Comparison of ENCODE assay signal across 29 cellular contexts in genomic region chr3:58633157-58633865, GRCh38. TPM values are rescaled to one million over a fixed set of nuclear protein-coding genes. Genes with fewer than 3 reads are reported as not detected.
DNase-seq lines count a peak whose midpoint lies in the region; ATAC-seq and TF ChIP-seq lines count a peak whose summit lies in the region.
"Had no signal": no experiment of that assay in that cellular context is flagged by ENCODE, and none has a peak within 500 bp of the region (broad histone marks: within the 10 kb centered on the region; RNA-seq: fewer than 3 reads in every experiment).

No MANE protein-coding gene starts in this region.

- no peak overlapping the region for H3K23ac ChIP-seq in neuronal stem cell (ENCODE audit: low read depth, low read length, poor library complexity)

- intact Hi-C loops in PC-3 (cut with micrococcal nuclease), result no loop called here

- H3K79me2 ChIP-seq in PC-3 (ENCODE audit: low read length) (no peaks in the 10 kb centered on the region), hepatocyte (no peaks in the 10 kb centered on the region)

- H3K4me1 ChIP-seq in PC-3 (ENCODE audit: insufficient read depth, low read length) (peaks cover 18% of the 10 kb centered on the region), hepatocyte (ENCODE audit: insufficient read depth) (peaks cover 14% of the 10 kb centered on the region), neuronal stem cell (ENCODE audit: control insufficient read depth in 2 of 2, insufficient read depth in 1 of 2, low read depth in 1 of 2, low read length in 2 of 2) (peaks cover under 1 to 5% of the 10 kb centered on the region in 2 donors)

- no peaks in the 10 kb centered on the region for H3K9me3 ChIP-seq in PC-3 (ENCODE audit: low read length)
- H3K9me3 ChIP-seq in hepatocyte (ENCODE audit: low read depth), result no peaks in the 10 kb centered on the region
- H3K9me3 ChIP-seq in neuronal stem cell (replicated peaks in 1 of 2; ENCODE audit: control insufficient read depth in 2 of 2, insufficient read depth in 1 of 2, low read depth in 1 of 2, low read length in 2 of 2), result no peaks in the 10 kb centered on the region

- H3K14ac ChIP-seq in neuronal stem cell (ENCODE audit: low read length), result no peak overlapping the region

- peaks cover 33% of the 10 kb centered on the region for H3K27me3 ChIP-seq in H7 (ENCODE audit: control insufficient read depth, insufficient read depth, low read length)
- no peaks in the 10 kb centered on the region for H3K27me3 ChIP-seq in PC-3 (ENCODE audit: low read length)
- no peaks in the 10 kb centered on the region for H3K27me3 ChIP-seq in hepatocyte
- H3K27me3 ChIP-seq in neuronal stem cell (ENCODE audit: control insufficient read depth in 3 of 3, insufficient read depth in 3 of 3, low read depth in 1 of 3, low read length in 3 of 3), result no peaks in the 10 kb centered on the region

- no peak overlapping the region for H3K27ac ChIP-seq in PC-3 (ENCODE audit: low read length)
- no peak overlapping the region for H3K27ac ChIP-seq in hepatocyte
- H3K27ac ChIP-seq in neuronal stem cell (replicated peaks; ENCODE audit: low read length), result no peak overlapping the region

- no peak overlapping the region for H3K18ac ChIP-seq in neuronal stem cell (ENCODE audit: low read length)

- H3K27ac Mint-ChIP-seq in type B pancreatic cell, result no peak overlapping the region
- H3K27ac Mint-ChIP-seq: activated CD4-positive, alpha-beta T cell treated with anti-CD3 and anti-CD28 coated beads for 36 hours; activated CD8-positive, alpha-beta T cell treated with anti-CD3 and anti-CD28 coated beads, Interleukin-2, amount 10 ng/mL, durations not matched to agents 7 days and 5 days; activated naive CD4-positive, alpha-beta T cell treated with anti-CD3 and anti-CD28 coated beads, Interleukin-2, amount 50 U/mL, for 24 hours; activated T-helper 2 cell treated with anti-CD3 and anti-CD28 coated beads, Interferon-gamma antibody, Interleukin-2, Interleukin-4, amounts not matched to agents 10 μg/mL and 5 μg/mL and 100 μg/mL, durations not matched to agents 14 hours and 24 hours and 36 hours; effector memory CD8-positive, alpha-beta T cell; immature natural killer cell; naive thymus-derived CD8-positive, alpha-beta T cell; stimulated activated effector memory CD8-positive, alpha-beta T cell treated with anti-CD3 and anti-CD28 coated beads, Interleukin-12 subunit alpha, Interleukin-12 subunit beta, amount 100 ng/mL, for 72 hours had no signal

- ATAC-seq in PC-3, result no peak
- ATAC-seq: activated CD4-positive, alpha-beta T cell treated with anti-CD3 and anti-CD28 coated beads for 36 hours; activated CD8-positive, alpha-beta T cell treated with anti-CD3 and anti-CD28 coated beads, Interleukin-2, amount 10 ng/mL, durations not matched to agents 7 days and 5 days; effector memory CD8-positive, alpha-beta T cell; left ventricle myocardium superior; naive thymus-derived CD8-positive, alpha-beta T cell; right cardiac atrium; stimulated activated effector memory CD8-positive, alpha-beta T cell treated with anti-CD3 and anti-CD28 coated beads, Interleukin-12 subunit alpha, Interleukin-12 subunit beta, amount 100 ng/mL, for 72 hours had no signal

- no peaks in the 10 kb centered on the region for H3K36me3 Mint-ChIP-seq in type B pancreatic cell
- H3K36me3 Mint-ChIP-seq: activated naive CD4-positive, alpha-beta T cell treated with anti-CD3 and anti-CD28 coated beads, Interleukin-2, amount 50 U/mL, for 24 hours; CD4-positive, CD25-positive, alpha-beta regulatory T cell; immature natural killer cell; naive thymus-derived CD8-positive, alpha-beta T cell had no signal

- H3K9ac ChIP-seq in PC-3 (ENCODE audit: low read length) (no peak overlapping the region), neuronal stem cell (ENCODE audit: low read depth, low read length, poor library complexity) (no peak overlapping the region)

- TF ChIP-seq CTCF in PC-3 (conservative IDR thresholded peaks at IDR 0.05; ENCODE audit: low read depth, low read length) (0 out of 2 replicates have a peak, but pooled peaks have one; percentile 12), hepatocyte (IDR thresholded peaks at IDR 0.05; ENCODE audit: poor library complexity) (peak; percentile 8), type B pancreatic cell (conservative IDR thresholded peaks at IDR 0.05) (no peak)

- H3K4me2 ChIP-seq in PC-3 (ENCODE audit: low read length), result no peak overlapping the region
- H3K4me2 ChIP-seq in hepatocyte, result no peak overlapping the region
- H3K4me2 ChIP-seq in neuronal stem cell (ENCODE audit: insufficient read depth, low read length, poor library complexity, severe bottlenecking), result no peak overlapping the region

- H4K20me1 ChIP-seq in PC-3 (ENCODE audit: low read length) (no peaks in the 10 kb centered on the region), hepatocyte (ENCODE audit: insufficient read depth, poor library complexity, severe bottlenecking) (no peaks in the 10 kb centered on the region)

- no peak overlapping the region for H2BK12ac ChIP-seq in neuronal stem cell (ENCODE audit: low read length)

- BruUV-seq in PC-3 (replicated peaks; lab: Mats Ljungman, UMichigan), result no TSS peak

- no peak overlapping the region for H2AK5ac ChIP-seq in neuronal stem cell (ENCODE audit: low read depth, low read length)

- peaks cover 27% of the 10 kb centered on the region for H3K27me3 Mint-ChIP-seq in type B pancreatic cell

- no peak overlapping the region for H2BK120ac ChIP-seq in neuronal stem cell (ENCODE audit: low read depth, low read length)

- WGBS in hepatocyte (ENCODE audit: low lambda C conversion rate, missing lambda C conversion rate), result 63% methylated on average over 8 of the region's 8 CpGs
- no CpG with 5 or more reads among the region's 8 CpGs for WGBS in neuronal stem cell (ENCODE audit: extremely low coverage in 2 of 2, insufficient read length in 2 of 2, insufficient replicate concordance in 1 of 2), 2 donors

- DNase-seq in H7, result peak; percentile 63
- DNase-seq in PC-3, result no peak
- peak; percentile 35 for DNase-seq in hepatocyte (ENCODE audit: low spot score)
- no peak for DNase-seq in neuronal stem cell (ENCODE audit: low spot score)
- DNase-seq in SW 1271 (lab: John Stamatoyannopoulos, UW), result no peak
- no peak for DNase-seq in HuH-7.5 (ENCODE audit: low spot score)
- no peak for DNase-seq in type B pancreatic cell (ENCODE audit: extremely low spot score, unreplicated experiment)
- DNase-seq: activated CD4-positive, alpha-beta T cell treated with anti-CD3 and anti-CD28 coated beads for 36 hours; activated CD8-positive, alpha-beta T cell treated with anti-CD3 and anti-CD28 coated beads, Interleukin-2, amount 10 ng/mL, durations not matched to agents 7 days and 5 days; CD4-positive, CD25-positive, alpha-beta regulatory T cell; effector memory CD8-positive, alpha-beta T cell; erythroblast; GOT3; hippocampal formation; immature natural killer cell; left ventricle myocardium superior; midbrain; naive thymus-derived CD8-positive, alpha-beta T cell; NCI-H2029 treated with DMSO at 0.1 percent for 48 hours; NCI-H774; right cardiac atrium; stimulated activated CD4-positive, alpha-beta T cell treated with anti-CD3 and anti-CD28 coated beads, Interleukin-2, amount 100 ng/mL, for 48 hours had no signal

- no peaks in the 10 kb centered on the region for H3K9me3 Mint-ChIP-seq in type B pancreatic cell
- H3K9me3 Mint-ChIP-seq: activated naive CD4-positive, alpha-beta T cell treated with anti-CD3 and anti-CD28 coated beads, Interleukin-2, amount 50 U/mL, for 24 hours; activated T-helper 2 cell treated with anti-CD3 and anti-CD28 coated beads, Interferon-gamma antibody, Interleukin-2, Interleukin-4, amounts not matched to agents 10 μg/mL and 5 μg/mL and 100 μg/mL, durations not matched to agents 14 hours and 24 hours and 36 hours; CD4-positive, CD25-positive, alpha-beta regulatory T cell; effector memory CD8-positive, alpha-beta T cell; immature natural killer cell; naive thymus-derived CD8-positive, alpha-beta T cell; stimulated activated effector memory CD8-positive, alpha-beta T cell treated with anti-CD3 and anti-CD28 coated beads, Interleukin-12 subunit alpha, Interleukin-12 subunit beta, amount 100 ng/mL, for 72 hours had no signal

- POLR2A ChIA-PET in PC-3 (lab: Charles Lee; ENCODE audit: unreplicated experiment), result no interaction called here

- H3K4me3 ChIP-seq in H7 (ENCODE audit: insufficient read depth, low read depth, low read length) (no peak overlapping the region), PC-3 (ENCODE audit: low read length) (no peak overlapping the region), hepatocyte (no peak overlapping the region), neuronal stem cell (ENCODE audit: low read length in 2 of 2) (no peak overlapping the region)

- H4K8ac ChIP-seq in neuronal stem cell (ENCODE audit: low read depth, low read length), result no peak overlapping the region

- H2BK15ac ChIP-seq in neuronal stem cell (ENCODE audit: low read length), result no peak overlapping the region

- CTCF ChIA-PET in PC-3 (lab: Charles Lee), result no interaction called here

- H2BK5ac ChIP-seq in neuronal stem cell (ENCODE audit: low read length), result no peak overlapping the region

- H3K9me2 ChIP-seq in PC-3 (replicated peaks; ENCODE audit: low read length) (no peaks in the 10 kb centered on the region), hepatocyte (replicated peaks; ENCODE audit: insufficient read depth) (no peaks in the 10 kb centered on the region)

- H3K4me3 Mint-ChIP-seq in type B pancreatic cell, result no peak overlapping the region
- H3K4me3 Mint-ChIP-seq: activated CD4-positive, alpha-beta T cell treated with anti-CD3 and anti-CD28 coated beads for 36 hours; activated CD8-positive, alpha-beta T cell treated with anti-CD3 and anti-CD28 coated beads, Interleukin-2, amount 10 ng/mL, durations not matched to agents 7 days and 5 days; activated naive CD4-positive, alpha-beta T cell treated with anti-CD3 and anti-CD28 coated beads, Interleukin-2, amount 50 U/mL, for 24 hours; CD4-positive, CD25-positive, alpha-beta regulatory T cell; effector memory CD8-positive, alpha-beta T cell; immature natural killer cell; naive thymus-derived CD8-positive, alpha-beta T cell; stimulated activated effector memory CD8-positive, alpha-beta T cell treated with anti-CD3 and anti-CD28 coated beads, Interleukin-12 subunit alpha, Interleukin-12 subunit beta, amount 100 ng/mL, for 72 hours had no signal

- no peak overlapping the region for H3K4ac ChIP-seq in neuronal stem cell (ENCODE audit: low read length)

- H3K4me1 Mint-ChIP-seq in type B pancreatic cell (ENCODE audit: unreplicated experiment), result no peaks in the 10 kb centered on the region
- H3K4me1 Mint-ChIP-seq: activated CD4-positive, alpha-beta T cell treated with anti-CD3 and anti-CD28 coated beads for 36 hours; activated naive CD4-positive, alpha-beta T cell treated with anti-CD3 and anti-CD28 coated beads, Interleukin-2, amount 50 U/mL, for 24 hours; immature natural killer cell; naive thymus-derived CD8-positive, alpha-beta T cell had no signal

- H3K79me1 ChIP-seq in neuronal stem cell (ENCODE audit: low read depth, low read length), result no peaks in the 10 kb centered on the region

- H3K36me3 ChIP-seq in H7 (replicated peaks; ENCODE audit: control insufficient read depth, insufficient read depth, low read length), result no peaks in the 10 kb centered on the region
- no peaks in the 10 kb centered on the region for H3K36me3 ChIP-seq in PC-3 (ENCODE audit: low read depth, low read length)
- no peaks in the 10 kb centered on the region for H3K36me3 ChIP-seq in hepatocyte (replicated peaks; ENCODE audit: insufficient read depth, low read depth)
- no peaks in the 10 kb centered on the region for H3K36me3 ChIP-seq in neuronal stem cell (replicated peaks in 1 of 2; ENCODE audit: control insufficient read depth in 2 of 2, insufficient read depth in 2 of 2, low read length in 2 of 2)

- H4K91ac ChIP-seq in neuronal stem cell (ENCODE audit: low read depth, low read length, poor library complexity), result no peak overlapping the region

- H3F3A ChIP-seq in PC-3 (ENCODE audit: low read length, unreplicated experiment), result peaks cover 9% of the 10 kb centered on the region

- H2AFZ ChIP-seq in PC-3 (ENCODE audit: low read length) (no peak overlapping the region), hepatocyte (no peak overlapping the region), neuronal stem cell (ENCODE audit: low read length) (peak overlapping the region; percentile 31)

RNA-seq across cellular contexts. Expression of gene FAM3D, which starts 33.3 kb away (rescaled TPM):
- not detected in 2 replicates for total RNA-seq in H7 (2014; rRNA removed; shearing (Covaris generic))
- 0.40 TPM in 1 of 2 replicates, not detected in the other for total RNA-seq in PC-3 (2014; rRNA removed)
- total RNA-seq in hepatocyte, result 0.60 and 4.5 TPM in 2 replicates
- 3.7 and 4.3 TPM in 2 replicates for polyA plus RNA-seq in hepatocyte
- 0.08 TPM for polyA plus RNA-seq in neuronal stem cell (2013, experiment 1 of 2)
- polyA plus RNA-seq in neuronal stem cell (2013, experiment 2 of 2), result 0.08 TPM
- total RNA-seq in type B pancreatic cell (ENCODE audit: low replicate concordance), result 7.4 and 7.6 TPM in 2 replicates
- total RNA-seq: activated CD4-positive, alpha-beta T cell treated with anti-CD3 and anti-CD28 coated beads for 36 hours; activated CD8-positive, alpha-beta T cell treated with anti-CD3 and anti-CD28 coated beads, Interleukin-2, amount 10 ng/mL, durations not matched to agents 7 days and 5 days; activated T-helper 2 cell treated with anti-CD3 and anti-CD28 coated beads, Interferon-gamma antibody, Interleukin-2, Interleukin-4, amounts not matched to agents 10 μg/mL and 5 μg/mL and 100 μg/mL, durations not matched to agents 14 hours and 24 hours and 36 hours; CD4-positive, CD25-positive, alpha-beta regulatory T cell; frontal cortex; left ventricle myocardium superior; MCF 10A; naive thymus-derived CD8-positive, alpha-beta T cell; T-helper 2 cell treated with Interferon-gamma antibody and Interleukin-4, amounts not matched to agents 100 ng/mL and 5 ng/mL, for 36 hours had no signal
- polyA plus RNA-seq: CD4-positive, CD25-positive, alpha-beta regulatory T cell; immature natural killer cell; naive thymus-derived CD8-positive, alpha-beta T cell had no signal

RNA-seq across cellular contexts. Expression of gene FAM107A, which starts 56.1 kb away (rescaled TPM):
- total RNA-seq in H7 (2014; rRNA removed; shearing (Covaris generic)), result 0.07 TPM in 1 of 2 replicates, not detected in the other
- total RNA-seq in PC-3 (2014; rRNA removed) (0.07 and 0.29 TPM in 2 replicates), hepatocyte (0.24 and 0.93 TPM in 2 replicates), type B pancreatic cell (ENCODE audit: low replicate concordance) (2.9 and 4.5 TPM in 2 replicates)
- 0.40 and 0.58 TPM in 2 replicates for polyA plus RNA-seq in hepatocyte
- polyA plus RNA-seq in neuronal stem cell (2013, experiment 1 of 2), result 2.1 TPM
- polyA plus RNA-seq in neuronal stem cell (2013, experiment 2 of 2), result 2.0 TPM
- total RNA-seq: activated CD4-positive, alpha-beta T cell treated with anti-CD3 and anti-CD28 coated beads for 36 hours; activated CD8-positive, alpha-beta T cell treated with anti-CD3 and anti-CD28 coated beads, Interleukin-2, amount 10 ng/mL, durations not matched to agents 7 days and 5 days; activated T-helper 2 cell treated with anti-CD3 and anti-CD28 coated beads, Interferon-gamma antibody, Interleukin-2, Interleukin-4, amounts not matched to agents 10 μg/mL and 5 μg/mL and 100 μg/mL, durations not matched to agents 14 hours and 24 hours and 36 hours; bronchial epithelial cell; CD4-positive, CD25-positive, alpha-beta regulatory T cell; MCF 10A; naive thymus-derived CD8-positive, alpha-beta T cell; T-helper 2 cell treated with Interferon-gamma antibody and Interleukin-4, amounts not matched to agents 100 ng/mL and 5 ng/mL, for 36 hours had no signal
- polyA plus RNA-seq: CD4-positive, CD25-positive, alpha-beta regulatory T cell; immature natural killer cell; naive thymus-derived CD8-positive, alpha-beta T cell had no signal

Comparison
In these comparisons a context has a peak if more than half of its experiments do, and no peak if none do; other contexts are left out.
1. DNase-seq: peak in H7 (single experiment) and hepatocyte (single experiment); none in PC-3 (single experiment), neuronal stem cell (single experiment), SW 1271 (0 of 2), HuH-7.5 (single experiment) and type B pancreatic cell (single experiment).